ENCODE assay signal across 14 cellular contexts in genomic region chr3:20352547-20353164, GRCh38.
DNase-seq lines count a peak whose midpoint lies in the region; TF ChIP-seq lines count a peak whose summit lies in the region.
"Had no signal": no experiment of that assay in that cellular context is flagged by ENCODE, and none has a peak within 500 bp of the region (broad histone marks: within the 10 kb centered on the region; RNA-seq: fewer than 3 reads in every experiment).

No MANE protein-coding gene starts in this region.

- H3K4me3 ChIP-seq in HUES48 (ENCODE audit: low read depth, low read length) (no peak overlapping the region), mammary epithelial cell (replicated peaks in 1 of 3; ENCODE audit: insufficient read depth in 1 of 3, low read depth in 2 of 3, low read length in 3 of 3) (no peak overlapping the region), trophoblast cell (ENCODE audit: low read depth, low read length) (no peak overlapping the region)
- H3K4me3 ChIP-seq: lung had no signal

- no peaks in the 10 kb centered on the region for H3K27me3 Mint-ChIP-seq in type B pancreatic cell
- H3K27me3 Mint-ChIP-seq: activated B cell treated with CpG ODN at 0.5 μM for 24 hours had no signal

- H3K36me3 ChIP-seq in HUES48 (ENCODE audit: control insufficient read depth, insufficient read depth, low read length) (no peaks in the 10 kb centered on the region), mammary epithelial cell (ENCODE audit: insufficient read depth, low read length) (no peaks in the 10 kb centered on the region), trophoblast cell (ENCODE audit: control insufficient read depth in 1 of 2, insufficient read depth in 2 of 2, low read length in 2 of 2) (no peaks in the 10 kb centered on the region)

- no peak overlapping the region for H3K4me3 Mint-ChIP-seq in type B pancreatic cell
- H3K4me3 Mint-ChIP-seq: activated B cell treated with CpG ODN at 0.5 μM for 24 hours, nephron had no signal

- no peak overlapping the region for H3K23ac ChIP-seq in trophoblast cell (ENCODE audit: low read length)

- H3K27me3 ChIP-seq in HUES48 (ENCODE audit: control insufficient read depth, insufficient read depth, low read length): no peaks in the 10 kb centered on the region
- no peaks in the 10 kb centered on the region for H3K27me3 ChIP-seq in mammary epithelial cell (ENCODE audit: insufficient read depth, low read length)
- H3K27me3 ChIP-seq in trophoblast cell (ENCODE audit: insufficient read depth, low read length): no peaks in the 10 kb centered on the region

- H2AFZ ChIP-seq in mammary epithelial cell (ENCODE audit: low read depth, low read length) (no peak overlapping the region), trophoblast cell (ENCODE audit: insufficient read depth, low read length, poor library complexity) (no peak overlapping the region)

- H3K79me2 ChIP-seq in mammary epithelial cell (ENCODE audit: insufficient read depth, low read length) (no peaks in the 10 kb centered on the region), trophoblast cell (ENCODE audit: control insufficient read depth, insufficient read depth, low read length, poor library complexity) (no peaks in the 10 kb centered on the region)

- in situ Hi-C loops in mammary epithelial cell (cut with MboI; ENCODE audit: low sequenced_read_pairs in 2 of 2) (no loop called here), G401 (cut with HindIII; ENCODE audit: low sequenced_read_pairs) (no loop called here)

- H2BK12ac ChIP-seq in trophoblast cell (ENCODE audit: low read length): no peak overlapping the region

- H3K18ac ChIP-seq in trophoblast cell (ENCODE audit: low read length): no peak overlapping the region

- H3K9ac ChIP-seq in HUES48 (ENCODE audit: low read depth, low read length) (no peak overlapping the region), mammary epithelial cell (ENCODE audit: insufficient read depth, low read length) (no peak overlapping the region), trophoblast cell (ENCODE audit: low read length) (no peak overlapping the region)
- H3K9ac ChIP-seq: SK-N-SH had no signal

- DNase-seq in OCI-M1 (lab: John Stamatoyannopoulos, UW): peak; percentile 88
- peak; percentile 6 for DNase-seq in mammary epithelial cell
- peak; percentile 84 to 92 for DNase-seq in trophoblast cell
- no peak for DNase-seq in G401 (ENCODE audit: low spot score)
- DNase-seq in type B pancreatic cell (ENCODE audit: extremely low spot score, unreplicated experiment): no peak
- DNase-seq in nucleus accumbens (lab: John Stamatoyannopoulos, UW): no peak
- DNase-seq in inferior parietal cortex (ENCODE audit: extremely low spot score): no peak
- DNase-seq: activated B cell treated with CpG ODN at 0.5 μM for 24 hours, NCI-H1417 treated with DMSO at 0.1 percent for 48 hours, NCI-H345, SK-N-SH had no signal

- intact Hi-C loops in mammary epithelial cell (cut with micrococcal nuclease): no loop called here

- H3K4me2 ChIP-seq in mammary epithelial cell (ENCODE audit: insufficient read depth, low read depth, low read length) (no peak overlapping the region), trophoblast cell (ENCODE audit: low read length) (no peak overlapping the region)
- H3K4me2 ChIP-seq: SK-N-SH had no signal

- no peaks in the 10 kb centered on the region for H3K9me3 ChIP-seq in HUES48 (ENCODE audit: control insufficient read depth, insufficient read depth, low read length)
- no peaks in the 10 kb centered on the region for H3K9me3 ChIP-seq in mammary epithelial cell (replicated peaks; ENCODE audit: insufficient read depth, low read length)
- H3K9me3 ChIP-seq in trophoblast cell (ENCODE audit: insufficient read depth, low read depth, low read length): no peaks in the 10 kb centered on the region
- H3K9me3 ChIP-seq: SK-N-SH had no signal

- H3K27ac Mint-ChIP-seq in type B pancreatic cell: no peak overlapping the region
- H3K27ac Mint-ChIP-seq: activated B cell treated with CpG ODN at 0.5 μM for 24 hours, nephron had no signal

- no peak overlapping the region for H2BK120ac ChIP-seq in trophoblast cell (ENCODE audit: insufficient read depth, low read length, poor library complexity)

- H3K27ac ChIP-seq in HUES48 (ENCODE audit: low read depth, low read length) (peak overlapping the region; percentile 9), mammary epithelial cell (ENCODE audit: insufficient read depth, low read depth, low read length) (no peak overlapping the region), trophoblast cell (ENCODE audit: low read depth, low read length) (no peak overlapping the region)

- no TSS peak for BruUV-seq in mammary epithelial cell (replicated peaks; lab: Mats Ljungman, UMichigan)

- H3K79me1 ChIP-seq in trophoblast cell (ENCODE audit: low read length): no peaks in the 10 kb centered on the region

- no peaks in the 10 kb centered on the region for H4K20me1 ChIP-seq in mammary epithelial cell (ENCODE audit: insufficient read depth, low read length)

- H4K8ac ChIP-seq in trophoblast cell (ENCODE audit: low read depth, low read length): no peak overlapping the region

- no peaks in the 10 kb centered on the region for H3K4me1 Mint-ChIP-seq in type B pancreatic cell (ENCODE audit: unreplicated experiment)
- H3K4me1 Mint-ChIP-seq: activated B cell treated with CpG ODN at 0.5 μM for 24 hours, nephron had no signal

- no peak overlapping the region for H2BK5ac ChIP-seq in trophoblast cell (ENCODE audit: low read depth, low read length, poor library complexity)

- no peaks in the 10 kb centered on the region for H3K9me3 Mint-ChIP-seq in type B pancreatic cell

- no peaks in the 10 kb centered on the region for H3K36me3 Mint-ChIP-seq in type B pancreatic cell

- no peak overlapping the region for H4K12ac ChIP-seq in trophoblast cell (ENCODE audit: low read depth, low read length)

- no peaks in the 10 kb centered on the region for H3K4me1 ChIP-seq in HUES48 (ENCODE audit: control insufficient read depth, insufficient read depth, low read length)
- H3K4me1 ChIP-seq in mammary epithelial cell (ENCODE audit: insufficient read depth, low read length): no peaks in the 10 kb centered on the region
- no peaks in the 10 kb centered on the region for H3K4me1 ChIP-seq in trophoblast cell (ENCODE audit: control insufficient read depth in 1 of 2, insufficient read depth in 2 of 2, low read length in 2 of 2)

- CTCF ChIA-PET in mammary epithelial cell (lab: Charles Lee; ENCODE audit: low non-redundant PET): no interaction called here

- no peak overlapping the region for H2AK5ac ChIP-seq in trophoblast cell (ENCODE audit: low read length)

- WGBS in mammary epithelial cell (ENCODE audit: low coverage, missing lambda C conversion rate): 43% methylated on average over 3 of the region's 3 CpGs
- no CpG with 5 or more reads among the region's 3 CpGs for WGBS in trophoblast cell (ENCODE audit: extremely low coverage, insufficient coverage, insufficient read length)

- no peak overlapping the region for H3K14ac ChIP-seq in trophoblast cell (ENCODE audit: low read length)

- H3K4ac ChIP-seq in trophoblast cell (ENCODE audit: low read depth, low read length): no peak overlapping the region

- TF ChIP-seq CTCF in mammary epithelial cell (conservative IDR thresholded peaks at IDR 0.05 in 1 of 2, IDR thresholded peaks at IDR 0.05 in 1 of 2; ENCODE audit: extremely low read depth in 1 of 2, insufficient read depth in 1 of 2, low read depth in 1 of 2, low read length in 2 of 2) (no peak), type B pancreatic cell (conservative IDR thresholded peaks at IDR 0.05) (no peak)

- no peak overlapping the region for H4K91ac ChIP-seq in trophoblast cell (ENCODE audit: low read depth, low read length)

- dilution Hi-C loops in mammary epithelial cell (cut with HindIII; ENCODE audit: low sequenced_read_pairs): no loop called here

Comparison
In these comparisons a context has a peak if more than half of its experiments do, and no peak if none do; other contexts are left out.
1. DNase-seq: peak in OCI-M1 (single experiment), mammary epithelial cell (single experiment) and trophoblast cell (2 of 2); none in G401 (single experiment), type B pancreatic cell (single experiment), nucleus accumbens (0 of 56) and inferior parietal cortex (single experiment).